Comparison of ENCODE assay signal across 1 cellular context in genomic region chr10:61897671-61898434, GRCh38.
A peak's percentile ranks its signal among the peaks of the same experiment; 100 is the strongest.
TF ChIP-seq lines count a peak whose summit lies in the region.

No MANE protein-coding gene starts in this region.

TF ChIP-seq in K562, 482 proteins besides CTCF, POLR2A, EP300 and RAD21 (continued from another document):
- no peak for TF ChIP-seq ELK3 (CRISPR knock-in tag; IDR thresholded peaks at IDR 0.05)
- no peak for TF ChIP-seq SOX6 (IDR thresholded peaks at IDR 0.05)
- TF ChIP-seq C11orf30 (IDR thresholded peaks at IDR 0.05; ENCODE audit: low read depth), result peak; percentile 96
- TF ChIP-seq TRIM28 (IDR thresholded peaks at IDR 0.05), result no peak
- 0 out of 2 replicates have a peak, but pooled peaks have one; percentile 28 for TF ChIP-seq ARID1B (IDR thresholded peaks at IDR 0.05)
- TF ChIP-seq ARID3A (IDR thresholded peaks at IDR 0.05; ENCODE audit: borderline replicate concordance, low read depth, low read length), result peak; percentile 42; the same call in 1 of the 2 replicates
- no peak for TF ChIP-seq RBBP5 (IDR thresholded peaks at IDR 0.05; ENCODE audit: borderline replicate concordance, insufficient read depth, low read length, poor library complexity, severe bottlenecking)
- TF ChIP-seq SRSF3 (IDR thresholded peaks at IDR 0.05; ENCODE audit: insufficient read depth, low read length), result no peak
- TF ChIP-seq HMBOX1 (IDR thresholded peaks at IDR 0.05), result 0 out of 2 replicates have a peak, but pooled peaks have one; percentile 16
- no peak for TF ChIP-seq DLX4 (CRISPR knock-in tag; IDR thresholded peaks at IDR 0.05)
- no peak for TF ChIP-seq FUS (optimal IDR thresholded peaks at IDR 0.05; ENCODE audit: low read depth, low read length)
- no peak for TF ChIP-seq KAT7 (CRISPR knock-in tag; IDR thresholded peaks at IDR 0.05; ENCODE audit: borderline replicate concordance)
- peak; percentile 87 for TF ChIP-seq MAFF (IDR thresholded peaks at IDR 0.05; ENCODE audit: low read length)
- no peak for TF ChIP-seq ZNF583 (CRISPR knock-in tag; IDR thresholded peaks at IDR 0.05)
- no peak for TF ChIP-seq RBM15 (IDR thresholded peaks at IDR 0.05; ENCODE audit: insufficient read depth, low read length)
- TF ChIP-seq KLF1 (tag; IDR thresholded peaks at IDR 0.05), result no peak
- no peak for TF ChIP-seq THRB (CRISPR knock-in tag; conservative IDR thresholded peaks at IDR 0.05)
- TF ChIP-seq TEAD4 (IDR thresholded peaks at IDR 0.05; ENCODE audit: low read length), result peak; percentile 15; the same call in 1 of the 2 replicates
- TF ChIP-seq TEAD4 (CRISPR knock-in tag; IDR thresholded peaks at IDR 0.05; ENCODE audit: borderline replicate concordance), result no peak
- TF ChIP-seq DPF2 (IDR thresholded peaks at IDR 0.05), result peak; percentile 44
- no peak for TF ChIP-seq IRF2 (CRISPR knock-in tag; IDR thresholded peaks at IDR 0.05)
- TF ChIP-seq ETV1 (tag; conservative IDR thresholded peaks at IDR 0.05; ENCODE audit: low read depth), result no peak
- no peak for TF ChIP-seq NEUROD1 (IDR thresholded peaks at IDR 0.05; ENCODE audit: borderline replicate concordance, low read depth, low read length, partially characterized antibody)
- TF ChIP-seq SLC30A9 (CRISPR knock-in tag; IDR thresholded peaks at IDR 0.05), result no peak
- TF ChIP-seq HNRNPUL1 (IDR thresholded peaks at IDR 0.05; ENCODE audit: low read length), result no peak
- TF ChIP-seq SMARCA4 (IDR thresholded peaks at IDR 0.05), result peak; percentile 57; the same call in 1 of the 2 replicates
